8 cellular contexts compared by ENCODE assay signal in the genomic region with DNA sequence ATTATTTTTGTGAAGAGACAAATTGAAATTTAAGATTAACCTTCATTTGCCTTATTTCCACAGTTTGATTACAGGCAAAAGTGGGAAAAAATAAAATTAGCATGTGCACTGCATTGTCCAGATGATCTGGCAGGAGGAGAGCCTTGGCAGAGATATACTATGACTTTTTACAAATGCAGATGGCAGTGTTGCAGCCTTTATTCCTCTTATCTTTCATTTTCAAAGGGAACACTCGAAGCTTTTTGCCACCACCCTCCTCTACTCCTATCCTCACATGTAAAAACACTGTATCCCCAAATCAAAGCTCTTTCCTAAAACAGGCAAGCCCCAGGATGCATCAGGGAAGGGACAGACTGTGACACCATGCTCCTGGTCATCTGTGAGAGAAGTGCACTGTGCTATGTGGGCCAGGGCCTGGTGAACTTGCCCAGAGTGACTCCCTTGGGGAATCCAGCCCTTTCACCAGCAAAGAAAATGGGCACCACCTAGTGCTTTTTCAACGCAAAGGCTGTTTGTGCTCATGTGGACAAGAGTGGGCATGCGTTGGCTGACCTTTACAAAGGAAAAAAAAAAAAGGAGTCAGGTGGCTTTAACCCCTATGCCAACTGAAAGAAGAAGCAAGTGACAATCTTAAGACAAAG.
DNase-seq lines count a peak whose midpoint lies in the region; ATAC-seq, FAIRE-seq and TF ChIP-seq lines count a peak whose summit lies in the region.

No MANE protein-coding gene starts in this region.

- FAIRE-seq in K562 (lab: Jason Lieb, UNC) = no peak

- no peak for TF ChIP-seq EP300 in K562 (IDR thresholded peaks at IDR 0.05; ENCODE audit: low read length)

- no peaks in the 10 kb centered on the region for H3K4me1 ChIP-seq in K562 (replicated peaks in 1 of 2; ENCODE audit: control insufficient read depth in 2 of 2, insufficient read depth in 2 of 2, low read length in 2 of 2)
- no peaks in the 10 kb centered on the region for H3K4me1 ChIP-seq in CD8-positive, alpha-beta memory T cell (ENCODE audit: insufficient read depth, low read length)

- no peak overlapping the region for H3K4me2 ChIP-seq in K562 (ENCODE audit: insufficient read depth, low read length)

- no TSS peak for BruUV-seq in K562 (replicated peaks; lab: Mats Ljungman, UMichigan)

- no peaks in the 10 kb centered on the region for H3K79me2 ChIP-seq in K562 (ENCODE audit: control insufficient read depth, insufficient read depth, low read length)

- H3K36me3 ChIP-seq in K562 (ENCODE audit: control insufficient read depth, insufficient read depth, low read length) = no peaks in the 10 kb centered on the region
- no peaks in the 10 kb centered on the region for H3K36me3 ChIP-seq in CD8-positive, alpha-beta memory T cell (ENCODE audit: insufficient read depth, low read length)

- no peaks in the 10 kb centered on the region for H3K36me3 Mint-ChIP-seq in CD8-positive, alpha-beta memory T cell

- peak; percentile 72 for DNase-seq in DMS53 treated with DMSO at 0.1 percent for 48 hours (lab: John Stamatoyannopoulos, UW; ENCODE audit: unreplicated experiment)
- DNase-seq in NCI-H146 treated with DMSO at 0.1 percent for 48 hours (lab: John Stamatoyannopoulos, UW; ENCODE audit: unreplicated experiment) = peak; percentile 75
- peak in 1 of 4 experiments; percentile 15 for DNase-seq in K562 (ENCODE audit: extremely low read depth in 1 of 4, low spot score in 3 of 4)
- peak; percentile 87 for DNase-seq in left kidney (ENCODE audit: low read depth, low spot score)
- DNase-seq in CD8-positive, alpha-beta memory T cell = no peak
- no peak for DNase-seq in stimulated activated CD4-positive, alpha-beta T cell treated with anti-CD3 and anti-CD28 coated beads, Interleukin-12 subunit alpha, Interleukin-12 subunit beta, amount 100 ng/mL, for 4 hours

- no peak overlapping the region for H3K4me3 ChIP-seq in K562
- no peak overlapping the region for H3K4me3 ChIP-seq in CD8-positive, alpha-beta memory T cell (ENCODE audit: low read length)

- H3K9ac ChIP-seq in K562 (ENCODE audit: insufficient read depth in 1 of 2, low read depth in 2 of 2, low read length in 2 of 2) = no peak overlapping the region

- no peak overlapping the region for H3K27ac ChIP-seq in K562 (ENCODE audit: extremely low read depth, low read depth, low read length)
- no peak overlapping the region for H3K27ac ChIP-seq in CD8-positive, alpha-beta memory T cell (ENCODE audit: low read depth, low read length)

- intact Hi-C loops in K562 (cut with micrococcal nuclease) = no loop called here

- H3K9me3 Mint-ChIP-seq in CD8-positive, alpha-beta memory T cell = no peaks in the 10 kb centered on the region

- H3K4me3 Mint-ChIP-seq in CD8-positive, alpha-beta memory T cell = no peak overlapping the region

- no peaks in the 10 kb centered on the region for H3K9me1 ChIP-seq in K562 (ENCODE audit: control insufficient read depth, insufficient read depth, low read length)

- H4K20me1 ChIP-seq in K562 (replicated peaks; ENCODE audit: control insufficient read depth, insufficient read depth, low read length) = no peaks in the 10 kb centered on the region

- H3K4me1 Mint-ChIP-seq in CD8-positive, alpha-beta memory T cell = peaks cover 0 to 3% (median 0%) of the 10 kb centered on the region in 3 donors

- peaks cover 0 to 10% of the 10 kb centered on the region in 2 donors for H3K27me3 Mint-ChIP-seq in CD8-positive, alpha-beta memory T cell

- no peak for TF ChIP-seq RAD21 in K562 (CRISPR knock-in tag; conservative IDR thresholded peaks at IDR 0.05 in 1 of 2, IDR thresholded peaks at IDR 0.05 in 1 of 2)

- TF ChIP-seq CTCF in K562 (IDR thresholded peaks at IDR 0.05 in 2 of 3, conservative IDR thresholded peaks at IDR 0.05 in 1 of 3; ENCODE audit: insufficient read depth in 2 of 3, low read depth in 1 of 3, low read length in 3 of 3) = peak; percentile 16 to 33 (median 27); a peak in 2 of 6 replicates

- no peak overlapping the region for H3K27ac Mint-ChIP-seq in CD8-positive, alpha-beta memory T cell

- POLR2A ChIA-PET in K562 (lab: Yijun Ruan, JAX) = no interaction called here
- POLR2A ChIA-PET in CD8-positive, alpha-beta memory T cell (lab: Charles Lee) = no interaction called here

- ATAC-seq in K562 (peak; percentile 67), GM19455 (IDR thresholded peaks at IDR 0.05; ENCODE audit: unreplicated experiment) (no peak), HG02981 (IDR thresholded peaks at IDR 0.05; ENCODE audit: unreplicated experiment) (no peak)

- 0% methylated on average over 3 of the region's 3 CpGs for WGBS in K562 (ENCODE audit: insufficient coverage, low coverage, missing lambda C conversion rate)

- in situ Hi-C loops in K562 (cut with MboI) = no loop called here

- no peaks in the 10 kb centered on the region for H3K9me3 ChIP-seq in K562 (replicated peaks; ENCODE audit: control insufficient read depth, insufficient read depth, low read depth, low read length)
- H3K9me3 ChIP-seq in CD8-positive, alpha-beta memory T cell (ENCODE audit: low read length) = no peaks in the 10 kb centered on the region

- no peaks in the 10 kb centered on the region for H3K27me3 ChIP-seq in K562 (ENCODE audit: control insufficient read depth in 2 of 2, insufficient read depth in 2 of 2, low read length in 2 of 2)
- no peaks in the 10 kb centered on the region for H3K27me3 ChIP-seq in CD8-positive, alpha-beta memory T cell (ENCODE audit: insufficient read depth, low read length, poor library complexity, severe bottlenecking)

- no peak overlapping the region for H2AFZ ChIP-seq in K562 (ENCODE audit: low read depth, low read length)

- no peak for TF ChIP-seq POLR2A in K562 (conservative IDR thresholded peaks at IDR 0.05)

- CTCF ChIA-PET in K562 (lab: Yijun Ruan, JAX; ENCODE audit: low intra/inter-chr PET ratio) = no interaction called here
- CTCF ChIA-PET in CD8-positive, alpha-beta memory T cell (lab: Charles Lee) = no interaction called here

TF ChIP-seq in K562, 482 proteins besides CTCF, POLR2A, EP300 and RAD21:
- TF ChIP-seq NR2C2 (CRISPR knock-in tag; IDR thresholded peaks at IDR 0.05) (no peak), NR2C2 (tag; IDR thresholded peaks at IDR 0.05) (no peak), MECOM (CRISPR knock-in tag; IDR thresholded peaks at IDR 0.05) (no peak), MTA2 (IDR thresholded peaks at IDR 0.05; ENCODE audit: low read depth) (no peak)
- TF ChIP-seq, protein P1, sequence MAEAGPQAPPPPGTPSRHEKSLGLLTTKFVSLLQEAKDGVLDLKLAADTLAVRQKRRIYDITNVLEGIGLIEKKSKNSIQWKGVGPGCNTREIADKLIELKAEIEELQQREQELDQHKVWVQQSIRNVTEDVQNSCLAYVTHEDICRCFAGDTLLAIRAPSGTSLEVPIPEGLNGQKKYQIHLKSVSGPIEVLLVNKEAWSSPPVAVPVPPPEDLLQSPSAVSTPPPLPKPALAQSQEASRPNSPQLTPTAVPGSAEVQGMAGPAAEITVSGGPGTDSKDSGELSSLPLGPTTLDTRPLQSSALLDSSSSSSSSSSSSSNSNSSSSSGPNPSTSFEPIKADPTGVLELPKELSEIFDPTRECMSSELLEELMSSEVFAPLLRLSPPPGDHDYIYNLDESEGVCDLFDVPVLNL (CRISPR knock-in tag; IDR thresholded peaks at IDR 0.05; ENCODE audit: low read depth) = no peak

Comparison
In these comparisons a context has a peak if more than half of its experiments do, and no peak if none do; other contexts are left out.
1. DNase-seq: peak in DMS53 treated with DMSO at 0.1 percent for 48 hours (single experiment), NCI-H146 treated with DMSO at 0.1 percent for 48 hours (single experiment) and left kidney (single experiment); none in CD8-positive, alpha-beta memory T cell (0 of 5) and stimulated activated CD4-positive, alpha-beta T cell treated with anti-CD3 and anti-CD28 coated beads, Interleukin-12 subunit alpha, Interleukin-12 subunit beta, amount 100 ng/mL, for 4 hours (single experiment).